In genomic region chr11:111797145-111797581, GRCh38 we compare ENCODE assay signal across 1 cellular context.
A peak's percentile ranks its signal among the peaks of the same experiment; 100 is the strongest.
TF ChIP-seq lines count a peak whose summit lies in the region.

No MANE protein-coding gene starts in this region.

TF ChIP-seq in HEK293, 187 proteins besides CTCF, POLR2A, EP300 and RAD21 (continued from another document):
- TF ChIP-seq ZNF549 (tag by site-specific recombination; IDR thresholded peaks at IDR 0.05), result peak; percentile 29; the same call in 1 of the 2 replicates
- no peak for TF ChIP-seq KLF10 (tag by site-specific recombination; IDR thresholded peaks at IDR 0.05)
- no peak for TF ChIP-seq SP3 (tag by site-specific recombination; IDR thresholded peaks at IDR 0.05)
- TF ChIP-seq ZNF157 (tag by site-specific recombination; IDR thresholded peaks at IDR 0.05), result no peak
- peak; percentile 31 for TF ChIP-seq ZNF510 (tag by site-specific recombination; IDR thresholded peaks at IDR 0.05; ENCODE audit: insufficient replicate concordance)
- no peak for TF ChIP-seq ZNF391 (tag by site-specific recombination; IDR thresholded peaks at IDR 0.05; ENCODE audit: borderline replicate concordance, low read depth)
- TF ChIP-seq PRDM10 (tag by site-specific recombination; IDR thresholded peaks at IDR 0.05), result no peak
- TF ChIP-seq ZNF350 (tag by site-specific recombination; IDR thresholded peaks at IDR 0.05), result peak; percentile 86
- no peak for TF ChIP-seq YY2 (tag by site-specific recombination; IDR thresholded peaks at IDR 0.05)
- TF ChIP-seq GLI4 (tag by site-specific recombination; IDR thresholded peaks at IDR 0.05), result no peak
- TF ChIP-seq ZFP69B (tag by site-specific recombination; IDR thresholded peaks at IDR 0.05), result no peak
- TF ChIP-seq ZNF23 (tag by site-specific recombination; IDR thresholded peaks at IDR 0.05; ENCODE audit: borderline replicate concordance), result no peak
- TF ChIP-seq KLF8 (tag by site-specific recombination; IDR thresholded peaks at IDR 0.05), result no peak
- no peak for TF ChIP-seq ZNF560 (tag by site-specific recombination; IDR thresholded peaks at IDR 0.05; ENCODE audit: borderline replicate concordance)
- TF ChIP-seq, protein P1, sequence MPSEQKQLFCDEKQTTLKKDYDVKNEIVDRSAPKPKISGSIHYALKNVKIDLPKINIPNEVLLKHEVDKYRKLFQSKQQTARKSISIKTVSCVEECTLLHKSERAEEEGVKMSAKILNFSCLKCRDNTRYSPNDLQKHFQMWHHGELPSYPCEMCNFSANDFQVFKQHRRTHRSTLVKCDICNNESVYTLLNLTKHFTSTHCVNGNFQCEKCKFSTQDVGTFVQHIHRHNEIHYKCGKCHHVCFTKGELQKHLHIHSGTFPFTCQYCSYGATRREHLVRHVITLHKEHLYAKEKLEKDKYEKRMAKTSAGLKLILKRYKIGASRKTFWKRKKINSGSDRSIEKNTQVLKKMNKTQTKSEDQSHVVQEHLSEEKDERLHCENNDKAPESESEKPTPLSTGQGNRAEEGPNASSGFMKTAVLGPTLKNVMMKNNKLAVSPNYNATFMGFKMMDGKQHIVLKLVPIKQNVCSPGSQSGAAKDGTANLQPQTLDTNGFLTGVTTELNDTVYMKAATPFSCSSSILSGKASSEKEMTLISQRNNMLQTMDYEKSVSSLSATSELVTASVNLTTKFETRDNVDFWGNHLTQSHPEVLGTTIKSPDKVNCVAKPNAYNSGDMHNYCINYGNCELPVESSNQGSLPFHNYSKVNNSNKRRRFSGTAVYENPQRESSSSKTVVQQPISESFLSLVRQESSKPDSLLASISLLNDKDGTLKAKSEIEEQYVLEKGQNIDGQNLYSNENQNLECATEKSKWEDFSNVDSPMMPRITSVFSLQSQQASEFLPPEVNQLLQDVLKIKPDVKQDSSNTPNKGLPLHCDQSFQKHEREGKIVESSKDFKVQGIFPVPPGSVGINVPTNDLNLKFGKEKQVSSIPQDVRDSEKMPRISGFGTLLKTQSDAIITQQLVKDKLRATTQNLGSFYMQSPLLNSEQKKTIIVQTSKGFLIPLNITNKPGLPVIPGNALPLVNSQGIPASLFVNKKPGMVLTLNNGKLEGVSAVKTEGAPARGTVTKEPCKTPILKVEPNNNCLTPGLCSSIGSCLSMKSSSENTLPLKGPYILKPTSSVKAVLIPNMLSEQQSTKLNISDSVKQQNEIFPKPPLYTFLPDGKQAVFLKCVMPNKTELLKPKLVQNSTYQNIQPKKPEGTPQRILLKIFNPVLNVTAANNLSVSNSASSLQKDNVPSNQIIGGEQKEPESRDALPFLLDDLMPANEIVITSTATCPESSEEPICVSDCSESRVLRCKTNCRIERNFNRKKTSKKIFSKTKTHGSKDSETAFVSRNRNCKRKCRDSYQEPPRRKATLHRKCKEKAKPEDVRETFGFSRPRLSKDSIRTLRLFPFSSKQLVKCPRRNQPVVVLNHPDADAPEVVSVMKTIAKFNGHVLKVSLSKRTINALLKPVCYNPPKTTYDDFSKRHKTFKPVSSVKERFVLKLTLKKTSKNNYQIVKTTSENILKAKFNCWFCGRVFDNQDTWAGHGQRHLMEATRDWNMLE (tag by site-specific recombination; conservative IDR thresholded peaks at IDR 0.05; ENCODE audit: low read depth), result 0 out of 2 replicates have a peak, but pooled peaks have one; percentile 26
